Comparison of ENCODE assay signal across 10 cellular contexts in genomic region chr4:128525939-128526630, GRCh38.
DNase-seq lines count a peak whose midpoint lies in the region; ATAC-seq and TF ChIP-seq lines count a peak whose summit lies in the region.
"Had no signal": no experiment of that assay in that cellular context is flagged by ENCODE, and none has a peak within 500 bp of the region (broad histone marks: within the 10 kb centered on the region; RNA-seq: fewer than 3 reads in every experiment).

No MANE protein-coding gene starts in this region.

- peaks cover 5% of the 10 kb centered on the region; the same call in 1 of the 2 replicates for H3K36me3 Mint-ChIP-seq in HFFc6 (ENCODE audit: low read depth)

- no peak overlapping the region for H3K4me3 ChIP-seq in fibroblast of villous mesenchyme (ENCODE audit: low read depth, low read length)
- no peak overlapping the region for H3K4me3 ChIP-seq in skin epidermis
- H3K4me3 ChIP-seq: HAP-1 had no signal

- DNase-seq in HFFc6 (no peak), fibroblast of villous mesenchyme (ENCODE audit: low read depth) (peak; percentile 95), NCI-H187 treated with DMSO at 0.1 percent for 48 hours (lab: John Stamatoyannopoulos, UW) (no peak), GM20000 (ENCODE audit: low spot score) (no peak)
- DNase-seq: GDM1, NCI-H2107 had no signal

- ATAC-seq in HG03439 (IDR thresholded peaks at IDR 0.05; ENCODE audit: unreplicated experiment): no peak

- peaks cover 1% of the 10 kb centered on the region; the same call in 1 of the 2 replicates for H3K27me3 Mint-ChIP-seq in HFFc6 (ENCODE audit: insufficient read depth)

- no peaks in the 10 kb centered on the region for H3K9me3 Mint-ChIP-seq in HFFc6

- peaks cover 96% of the 10 kb centered on the region for H3K4me1 Mint-ChIP-seq in HFFc6 (ENCODE audit: low read depth)

- TF ChIP-seq CTCF in HFFc6 (IDR thresholded peaks at IDR 0.05) (no peak), VCaP (conservative IDR thresholded peaks at IDR 0.05) (no peak), fibroblast of villous mesenchyme (IDR thresholded peaks at IDR 0.05; ENCODE audit: insufficient read depth, low read depth, low read length) (no peak), GM20000 (IDR thresholded peaks at IDR 0.05; ENCODE audit: extremely low read depth, missing control alignments) (no peak)

- peak overlapping the region; percentile 53; the same call in 1 of the 2 replicates for H3K27ac Mint-ChIP-seq in HFFc6

- H3K4me3 Mint-ChIP-seq in HFFc6: no peak overlapping the region

- H3K27ac ChIP-seq in VCaP (peak overlapping the region; percentile 93), skin epidermis (peak overlapping the region in 14 of 21 experiments; percentile 0 to 69 (median 49))
